In genomic region chr2:38207168-38207567, GRCh38 we compare ENCODE assay signal across 22 cellular contexts.
"Had no signal": no experiment of that assay in that cellular context is flagged by ENCODE, and none has a peak within 500 bp of the region (broad histone marks: within the 10 kb centered on the region; RNA-seq: fewer than 3 reads in every experiment).

No MANE protein-coding gene starts in this region.

- H3K9ac ChIP-seq: neural progenitor cell had no signal

- DNase-seq: activated CD4-positive, alpha-beta T cell treated with anti-CD3 and anti-CD28 coated beads for 36 hours; activated CD4-positive, alpha-beta T cell treated with anti-CD3 and anti-CD28 coated beads, Interleukin-2, amount 50 U/mL, for 48 hours; activated gamma-delta T cell; amniotic stem cell; erythroblast; immature natural killer cell; left ventricle myocardium superior; naive thymus-derived CD4-positive, alpha-beta T cell; ovary; right lobe of liver; stimulated activated CD4-positive, alpha-beta T cell treated with anti-CD3 and anti-CD28 coated beads, Interleukin-4, amount 100 ng/mL, for 1 hour; stomach; trophoblast cell had no signal

- H3K4me1 ChIP-seq: neural progenitor cell, right lobe of liver, stomach had no signal

- H3K4me3 ChIP-seq: coronary artery, neural progenitor cell, ovary, right lobe of liver, smooth muscle cell, stomach had no signal

- H3K9me3 ChIP-seq: ovary, right lobe of liver, stomach had no signal

- H3K27me3 ChIP-seq: neural progenitor cell, ovary, right lobe of liver, stomach had no signal

- H3K4me3 Mint-ChIP-seq: activated CD4-positive, alpha-beta T cell treated with anti-CD3 and anti-CD28 coated beads for 36 hours; immature natural killer cell; memory B cell; naive thymus-derived CD4-positive, alpha-beta T cell; neural progenitor cell; stimulated activated effector memory CD8-positive, alpha-beta T cell treated with anti-CD3 and anti-CD28 coated beads, Interleukin-12 subunit alpha, Interleukin-12 subunit beta, amount 100 ng/mL, for 72 hours; WTC11 had no signal

- H3K27ac ChIP-seq: coronary artery, neural progenitor cell, ovary, right lobe of liver, stomach had no signal

- H3K36me3 Mint-ChIP-seq: activated naive CD4-positive, alpha-beta T cell treated with anti-CD3 and anti-CD28 coated beads, Interleukin-2, amount 50 U/mL, for 72 hours; immature natural killer cell; memory B cell; neural progenitor cell; stimulated activated effector memory CD8-positive, alpha-beta T cell treated with anti-CD3 and anti-CD28 coated beads, Interleukin-12 subunit alpha, Interleukin-12 subunit beta, amount 100 ng/mL, for 72 hours had no signal

- H3K4me2 ChIP-seq: neural progenitor cell, smooth muscle cell had no signal

- FAIRE-seq: endometrium, TTC549 had no signal

- H2AFZ ChIP-seq: neural progenitor cell had no signal

- H3K9me3 Mint-ChIP-seq: activated naive CD4-positive, alpha-beta T cell treated with anti-CD3 and anti-CD28 coated beads, Interleukin-2, amount 50 U/mL, for 72 hours had no signal

- H3K4me1 Mint-ChIP-seq: activated CD4-positive, alpha-beta T cell treated with anti-CD3 and anti-CD28 coated beads for 36 hours; immature natural killer cell; memory B cell; naive thymus-derived CD4-positive, alpha-beta T cell; stimulated activated effector memory CD8-positive, alpha-beta T cell treated with anti-CD3 and anti-CD28 coated beads, Interleukin-12 subunit alpha, Interleukin-12 subunit beta, amount 100 ng/mL, for 72 hours had no signal

- ATAC-seq: activated CD4-positive, alpha-beta T cell treated with anti-CD3 and anti-CD28 coated beads for 36 hours; activated naive CD4-positive, alpha-beta T cell treated with anti-CD3 and anti-CD28 coated beads, Interleukin-2, amount 50 U/mL, for 72 hours; left ventricle myocardium superior; naive thymus-derived CD4-positive, alpha-beta T cell; right lobe of liver; stimulated activated effector memory CD8-positive, alpha-beta T cell treated with anti-CD3 and anti-CD28 coated beads, Interleukin-12 subunit alpha, Interleukin-12 subunit beta, amount 100 ng/mL, for 72 hours; WTC11 had no signal

- H3K27ac Mint-ChIP-seq: activated CD4-positive, alpha-beta T cell treated with anti-CD3 and anti-CD28 coated beads for 36 hours; activated naive CD4-positive, alpha-beta T cell treated with anti-CD3 and anti-CD28 coated beads, Interleukin-2, amount 50 U/mL, for 72 hours; immature natural killer cell; memory B cell; naive thymus-derived CD4-positive, alpha-beta T cell; neural progenitor cell; stimulated activated effector memory CD8-positive, alpha-beta T cell treated with anti-CD3 and anti-CD28 coated beads, Interleukin-12 subunit alpha, Interleukin-12 subunit beta, amount 100 ng/mL, for 72 hours; WTC11 had no signal

- H3K36me3 ChIP-seq: neural progenitor cell, ovary, right lobe of liver, stomach had no signal
